In genomic region chr9:69172895-69173294, GRCh38 we compare ENCODE assay signal across 13 cellular contexts. TPM values are rescaled to one million over a fixed set of nuclear protein-coding genes. Genes with fewer than 3 reads are reported as not detected.
DNase-seq lines count a peak whose midpoint lies in the region; ATAC-seq and TF ChIP-seq lines count a peak whose summit lies in the region.
"Had no signal": no experiment of that assay in that cellular context is flagged by ENCODE, and none has a peak within 500 bp of the region (broad histone marks: within the 10 kb centered on the region; RNA-seq: fewer than 3 reads in every experiment).

No MANE protein-coding gene starts in this region.

- H3K36me3 Mint-ChIP-seq in CD8-positive, alpha-beta memory T cell: peaks cover 0 to 5% (median 0%) of the 10 kb centered on the region in 3 donors
- H3K36me3 Mint-ChIP-seq in effector memory CD8-positive, alpha-beta T cell (ENCODE audit: insufficient read depth): peaks cover 7% of the 10 kb centered on the region
- no peaks in the 10 kb centered on the region for H3K36me3 Mint-ChIP-seq in nephron (ENCODE audit: low read depth)
- H3K36me3 Mint-ChIP-seq: IgD-negative memory B cell had no signal

- CTCF ChIA-PET in CD8-positive, alpha-beta memory T cell (lab: Charles Lee): no interaction called here

- ATAC-seq in effector memory CD8-positive, alpha-beta T cell (replicated peaks): no peak

- peak overlapping the region; percentile 55 to 84 (median 75) for H3K4me3 Mint-ChIP-seq in CD8-positive, alpha-beta memory T cell
- peak overlapping the region; percentile 80 to 82 for H3K4me3 Mint-ChIP-seq in effector memory CD8-positive, alpha-beta T cell
- H3K4me3 Mint-ChIP-seq in nephron: peak overlapping the region; percentile 81 to 87 (median 85)

- H3K9me3 ChIP-seq in CD8-positive, alpha-beta memory T cell (ENCODE audit: low read length): no peaks in the 10 kb centered on the region
- no peaks in the 10 kb centered on the region for H3K9me3 ChIP-seq in OCI-LY3 (ENCODE audit: insufficient read depth, low read length)
- H3K9me3 ChIP-seq: neutrophil, SJSA1, tibial nerve had no signal

- H3K4me2 ChIP-seq in OCI-LY3 (ENCODE audit: low read length): peak overlapping the region; percentile 98

- POLR2A ChIA-PET in CD8-positive, alpha-beta memory T cell (lab: Charles Lee): no interaction called here

- DNase-seq in CD8-positive, alpha-beta memory T cell: no peak
- DNase-seq in effector memory CD8-positive, alpha-beta T cell: no peak
- DNase-seq in activated CD4-positive, CD25-positive, alpha-beta regulatory T cell treated with anti-CD3 and anti-CD28 coated beads, Interleukin-2, amount 50 U/mL, for 72 hours: no peak
- DNase-seq in NCI-H2107 treated with DMSO at 0.1 percent for 48 hours (lab: John Stamatoyannopoulos, UW; ENCODE audit: unreplicated experiment): no peak
- DNase-seq in amygdala (lab: John Stamatoyannopoulos, UW): no peak
- DNase-seq in NCI-H146 (lab: John Stamatoyannopoulos, UW): no peak

- peaks cover 8% of the 10 kb centered on the region for H3K27me3 ChIP-seq in CD8-positive, alpha-beta memory T cell (ENCODE audit: insufficient read depth, low read length, poor library complexity, severe bottlenecking)
- H3K27me3 ChIP-seq in OCI-LY3 (ENCODE audit: low read depth, low read length): no peaks in the 10 kb centered on the region
- H3K27me3 ChIP-seq: SJSA1, tibial nerve had no signal

- peaks cover 40% of the 10 kb centered on the region for H3K79me2 ChIP-seq in OCI-LY3 (ENCODE audit: low read length)

- TF ChIP-seq CTCF in OCI-LY3 (IDR thresholded peaks at IDR 0.05; ENCODE audit: low read depth, low read length) (no peak), nephron (IDR thresholded peaks at IDR 0.05; ENCODE audit: unreplicated experiment in 3 of 3) (no peak)

- no peak overlapping the region for H3K27ac ChIP-seq in CD8-positive, alpha-beta memory T cell (ENCODE audit: low read depth, low read length)
- H3K27ac ChIP-seq in OCI-LY3 (ENCODE audit: low read length): no peak overlapping the region
- H3K27ac ChIP-seq: neutrophil had no signal

- H3K4me1 ChIP-seq in CD8-positive, alpha-beta memory T cell (ENCODE audit: insufficient read depth, low read length): peaks cover 22% of the 10 kb centered on the region
- H3K4me1 ChIP-seq in OCI-LY3 (ENCODE audit: low read length): peaks cover 53% of the 10 kb centered on the region

- H3K9ac ChIP-seq in OCI-LY3 (ENCODE audit: low read length): peak overlapping the region; percentile 79; the same call in 1 of the 2 replicates

- peaks cover 26 to 48% (median 48%) of the 10 kb centered on the region in 3 donors for H3K4me1 Mint-ChIP-seq in CD8-positive, alpha-beta memory T cell
- H3K4me1 Mint-ChIP-seq in effector memory CD8-positive, alpha-beta T cell (ENCODE audit: low read depth in 2 of 2): peaks cover 18 to 22% of the 10 kb centered on the region in 2 donors
- peaks cover 17% of the 10 kb centered on the region for H3K4me1 Mint-ChIP-seq in nephron

- H4K20me1 ChIP-seq in OCI-LY3 (ENCODE audit: insufficient read depth, low read length): peaks cover 11% of the 10 kb centered on the region

- H2AFZ ChIP-seq in OCI-LY3 (ENCODE audit: low read depth, low read length): no peak overlapping the region

- no peak overlapping the region for H3K4me3 ChIP-seq in CD8-positive, alpha-beta memory T cell (ENCODE audit: low read length)
- peak overlapping the region; percentile 97 for H3K4me3 ChIP-seq in OCI-LY3 (ENCODE audit: low read length)

- no peaks in the 10 kb centered on the region for H3K36me3 ChIP-seq in CD8-positive, alpha-beta memory T cell (ENCODE audit: insufficient read depth, low read length)
- no peaks in the 10 kb centered on the region for H3K36me3 ChIP-seq in OCI-LY3 (replicated peaks; ENCODE audit: low read depth, low read length)
- H3K36me3 ChIP-seq: neutrophil, tibial nerve had no signal

- H3K27me3 Mint-ChIP-seq in CD8-positive, alpha-beta memory T cell: peaks cover 26 to 53% of the 10 kb centered on the region in 2 donors
- H3K27me3 Mint-ChIP-seq in effector memory CD8-positive, alpha-beta T cell: peaks cover 15 to 45% of the 10 kb centered on the region in 2 donors
- peaks cover 54% of the 10 kb centered on the region for H3K27me3 Mint-ChIP-seq in nephron (ENCODE audit: low read depth)
- H3K27me3 Mint-ChIP-seq: dendritic cell treated with granulocyte-macrophage colony-stimulating factor and Interleukin-4, amounts not matched to agents 40 ng/mL and 50 ng/mL, for 4 days had no signal

- no peak overlapping the region for H3K27ac Mint-ChIP-seq in CD8-positive, alpha-beta memory T cell
- H3K27ac Mint-ChIP-seq in effector memory CD8-positive, alpha-beta T cell: no peak overlapping the region
- no peak overlapping the region for H3K27ac Mint-ChIP-seq in nephron
- H3K27ac Mint-ChIP-seq: IgD-negative memory B cell had no signal

- no peaks in the 10 kb centered on the region for H3K9me3 Mint-ChIP-seq in CD8-positive, alpha-beta memory T cell
- H3K9me3 Mint-ChIP-seq in effector memory CD8-positive, alpha-beta T cell: no peaks in the 10 kb centered on the region
- H3K9me3 Mint-ChIP-seq in nephron: no peaks in the 10 kb centered on the region
- H3K9me3 Mint-ChIP-seq: dendritic cell treated with granulocyte-macrophage colony-stimulating factor and Interleukin-4, amounts not matched to agents 40 ng/mL and 50 ng/mL, for 4 days; IgD-negative memory B cell had no signal

RNA-seq across cellular contexts. Expression of gene TJP2, which starts 1.2 kb away (rescaled TPM):
- total RNA-seq in CD8-positive, alpha-beta memory T cell: 10 to 100 TPM; 19.7 to 20.8 TPM
- 2.1 TPM for polyA plus RNA-seq in CD8-positive, alpha-beta memory T cell
